In genomic region chr2:32009479-32010256, GRCh38 we compare ENCODE assay signal across 8 cellular contexts. TPM values are rescaled to one million over a fixed set of nuclear protein-coding genes. Genes with fewer than 3 reads are reported as not detected.
DNase-seq lines count a peak whose midpoint lies in the region; ATAC-seq and TF ChIP-seq lines count a peak whose summit lies in the region.

No MANE protein-coding gene starts in this region.

- no peaks in the 10 kb centered on the region for H3K9me3 ChIP-seq in AG04450 (ENCODE audit: control insufficient read depth, insufficient read depth, low read length)
- H3K9me3 ChIP-seq in SK-N-SH: no peaks in the 10 kb centered on the region

- peak overlapping the region; percentile 76 for H3K4me2 ChIP-seq in SK-N-SH

- no peaks in the 10 kb centered on the region for H3F3A ChIP-seq in SK-N-SH (replicated peaks; ENCODE audit: insufficient read depth)

- H3K36me3 Mint-ChIP-seq in activated naive CD8-positive, alpha-beta T cell treated with anti-CD3 and anti-CD28 coated beads, Interleukin-2, amount 50 U/mL, for 24 hours (ENCODE audit: low read depth): peaks cover 18% of the 10 kb centered on the region
- H3K36me3 Mint-ChIP-seq in progenitor cell of endocrine pancreas (ENCODE audit: insufficient read depth): peaks cover 3% of the 10 kb centered on the region

- H3K36me3 ChIP-seq in SK-N-SH (replicated peaks in 1 of 2; ENCODE audit: control insufficient read depth in 1 of 2, insufficient read depth in 2 of 2, low read length in 1 of 2): peaks cover 0 to 3% of the 10 kb centered on the region in 2 experiments

- no peak for TF ChIP-seq RAD21 in SK-N-SH (IDR thresholded peaks at IDR 0.05; ENCODE audit: low read length)

- TF ChIP-seq EP300 in SK-N-SH (IDR thresholded peaks at IDR 0.05; ENCODE audit: borderline replicate concordance in 1 of 2, low read depth in 1 of 2, low read length in 1 of 2): no peak

- H2AFZ ChIP-seq in SK-N-SH (ENCODE audit: low read depth): no peak overlapping the region

- peak overlapping the region; percentile 75 for H3K9ac ChIP-seq in SK-N-SH

- H3K9me3 Mint-ChIP-seq in activated naive CD8-positive, alpha-beta T cell treated with anti-CD3 and anti-CD28 coated beads, Interleukin-2, amount 50 U/mL, for 24 hours: peaks cover 4% of the 10 kb centered on the region
- H3K9me3 Mint-ChIP-seq in progenitor cell of endocrine pancreas (ENCODE audit: low read depth): no peaks in the 10 kb centered on the region

- no peaks in the 10 kb centered on the region for H3K27me3 ChIP-seq in AG04450 (ENCODE audit: control insufficient read depth, insufficient read depth, low read length)
- H3K27me3 ChIP-seq in SK-N-SH (ENCODE audit: insufficient read depth): no peaks in the 10 kb centered on the region

- intact Hi-C loops in left cardiac atrium (cut with DNase I): loop anchor here in 1 of 2 donors (5.0 kb wide), 1 partner anchor 53 kb away; the partner anchor contains the start of gene SPAST

- H3K4me3 ChIP-seq in AG04450 (ENCODE audit: low read depth, low read length): peak overlapping the region; percentile 84
- H3K4me3 ChIP-seq in SK-N-SH (ENCODE audit: low read depth in 2 of 2, low read length in 1 of 2): peak overlapping the region; percentile 88 to 92

- H3K27me3 Mint-ChIP-seq in activated naive CD8-positive, alpha-beta T cell treated with anti-CD3 and anti-CD28 coated beads, Interleukin-2, amount 50 U/mL, for 24 hours: no peaks in the 10 kb centered on the region
- H3K27me3 Mint-ChIP-seq in progenitor cell of endocrine pancreas: no peaks in the 10 kb centered on the region

- peak; percentile 13 for ATAC-seq in GM18868 (IDR thresholded peaks at IDR 0.05; ENCODE audit: unreplicated experiment)
- peak; percentile 15 for ATAC-seq in HG03066 (IDR thresholded peaks at IDR 0.05; ENCODE audit: low read depth, unreplicated experiment)
- ATAC-seq in activated naive CD8-positive, alpha-beta T cell treated with anti-CD3 and anti-CD28 coated beads, Interleukin-2, amount 50 U/mL, for 24 hours: peak; percentile 9
- ATAC-seq in left cardiac atrium: peak; percentile 12 to 14

- POLR2A ChIA-PET in AG04450 (lab: Yijun Ruan, JAX) (interaction anchor here (0.8 to 1.3 kb wide), 2 partner anchors 53 to 54 kb away, joined by 4 to 6 read pairs; partner anchors contain the start of gene SPAST), SK-N-SH (lab: Yijun Ruan, JAX) (interaction anchor here (0.6 to 1.2 kb wide), 3 partner anchors 30 to 173 kb away, joined by 3 to 6 read pairs (median 3); partner anchors contain the start of genes DPY30 and SLC30A6)

- peaks cover 0 to 8% of the 10 kb centered on the region in 2 experiments; a peak in 2 of 4 replicates for H3K4me1 ChIP-seq in SK-N-SH (ENCODE audit: control insufficient read depth in 1 of 2, insufficient read depth in 2 of 2, low read depth in 1 of 2, low read length in 1 of 2)

- no peaks in the 10 kb centered on the region for H3K9me2 ChIP-seq in SK-N-SH

- peaks cover 49% of the 10 kb centered on the region for H4K20me1 ChIP-seq in SK-N-SH (ENCODE audit: insufficient read depth)

- H3K27ac Mint-ChIP-seq in activated naive CD8-positive, alpha-beta T cell treated with anti-CD3 and anti-CD28 coated beads, Interleukin-2, amount 50 U/mL, for 24 hours: peak overlapping the region; percentile 96
- peak overlapping the region; percentile 97 for H3K27ac Mint-ChIP-seq in progenitor cell of endocrine pancreas

- peaks cover 50% of the 10 kb centered on the region for H3K4me1 Mint-ChIP-seq in activated naive CD8-positive, alpha-beta T cell treated with anti-CD3 and anti-CD28 coated beads, Interleukin-2, amount 50 U/mL, for 24 hours
- peaks cover 32% of the 10 kb centered on the region for H3K4me1 Mint-ChIP-seq in progenitor cell of endocrine pancreas (ENCODE audit: low read depth)

- TF ChIP-seq CTCF in AG04450 (IDR thresholded peaks at IDR 0.05; ENCODE audit: low read depth, low read length) (no peak), SK-N-SH (IDR thresholded peaks at IDR 0.05) (no peak), progenitor cell of endocrine pancreas (IDR thresholded peaks at IDR 0.05; ENCODE audit: unreplicated experiment) (no peak)

- WGBS in SK-N-SH (ENCODE audit: low lambda C conversion rate): 0% methylated on average over 44 of the region's 92 CpGs

- peaks cover 51% of the 10 kb centered on the region for H3K79me2 ChIP-seq in SK-N-SH (ENCODE audit: insufficient read depth)

- peak overlapping the region; percentile 39 for H3K27ac ChIP-seq in AG04450 (ENCODE audit: low read depth, low read length)
- peak overlapping the region; percentile 68 to 84 for H3K27ac ChIP-seq in SK-N-SH (ENCODE audit: low read depth in 2 of 2, low read length in 1 of 2)

- CTCF ChIA-PET in AG04450 (lab: Charles Lee) (no interaction called here), SK-N-SH (lab: Yijun Ruan, JAX) (interaction anchor here (1.5 kb wide), 1 partner anchor 34 kb away, joined by 4 read pairs; no protein-coding TSS in a partner anchor)

- H3K4me3 Mint-ChIP-seq in activated naive CD8-positive, alpha-beta T cell treated with anti-CD3 and anti-CD28 coated beads, Interleukin-2, amount 50 U/mL, for 24 hours: peak overlapping the region; percentile 96
- H3K4me3 Mint-ChIP-seq in progenitor cell of endocrine pancreas (ENCODE audit: low read depth): peak overlapping the region; percentile 95

- DNase-seq in AG04450 (ENCODE audit: low read depth, low spot score): no peak
- DNase-seq in SK-N-SH: peak; percentile 81
- peak; percentile 55 for DNase-seq in activated naive CD8-positive, alpha-beta T cell treated with anti-CD3 and anti-CD28 coated beads, Interleukin-2, amount 50 U/mL, for 24 hours
- DNase-seq in left cardiac atrium: peak; percentile 58
- DNase-seq in progenitor cell of endocrine pancreas (ENCODE audit: low spot score, unreplicated experiment): peak; percentile 26
- no peak for DNase-seq in NCI-H187 treated with DMSO at 0.1 percent for 48 hours (lab: John Stamatoyannopoulos, UW)

TF ChIP-seq in SK-N-SH, 30 proteins besides CTCF, POLR2A, EP300 and RAD21:
- 0 out of 2 replicates have a peak, but pooled peaks have one; percentile 27 for TF ChIP-seq POLR2AphosphoS5 (IDR thresholded peaks at IDR 0.05; ENCODE audit: low read depth, low read length)
- TF ChIP-seq YY1 (IDR thresholded peaks at IDR 0.05; ENCODE audit: low read depth): no peak
- peak; percentile 51; the same call in 1 of the 2 replicates for TF ChIP-seq MXI1 (IDR thresholded peaks at IDR 0.05; ENCODE audit: low read depth, low read length)

RNA-seq across cellular contexts. Expression of gene MEMO1, which starts 1.1 kb away (rescaled TPM):
- polyA plus RNA-seq in AG04450 (2011; rRNA removed) (54.7 and 64.5 TPM in 2 replicates), SK-N-SH (2012; rRNA removed) (54.3 and 66.7 TPM in 2 replicates)
- 39.8 and 48.3 TPM in 2 replicates for polyA minus RNA-seq in AG04450 (2011; rRNA and poly(A)+ RNA removed)
- 64.9 TPM in 2 replicates for polyA plus RNA-seq in SK-N-SH (2012; cell fraction: cytosol; rRNA removed)
- polyA plus RNA-seq in SK-N-SH (2012; cell fraction: nucleus; rRNA removed): 27.5 and 56.0 TPM in 2 replicates
- total RNA-seq in left cardiac atrium (10 to 100 TPM; 33.1 to 37.5 TPM), progenitor cell of endocrine pancreas (52.3 and 55.6 TPM in 2 replicates)

RNA-seq across cellular contexts. Expression of gene DPY30, which starts 29.9 kb away (rescaled TPM):
- 79.1 and 104 TPM in 2 replicates for polyA plus RNA-seq in AG04450 (2011; rRNA removed)
- 20.4 and 22.3 TPM in 2 replicates for polyA minus RNA-seq in AG04450 (2011; rRNA and poly(A)+ RNA removed)
- 130 and 155 TPM in 2 replicates for polyA plus RNA-seq in SK-N-SH (2012; rRNA removed)
- 174 and 220 TPM in 2 replicates for polyA plus RNA-seq in SK-N-SH (2012; cell fraction: cytosol; rRNA removed)
- polyA plus RNA-seq in SK-N-SH (2012; cell fraction: nucleus; rRNA removed): 35.9 and 39.7 TPM in 2 replicates
- 10 to 100 TPM; 37.3 to 39.9 TPM for total RNA-seq in left cardiac atrium
- 99.2 and 101 TPM in 2 replicates for total RNA-seq in progenitor cell of endocrine pancreas

RNA-seq across cellular contexts. Expression of gene SPAST, which starts 53.7 kb away (rescaled TPM):
- 12.6 and 17.4 TPM in 2 replicates for polyA plus RNA-seq in AG04450 (2011; rRNA removed)
- 8.5 and 16.7 TPM in 2 replicates for polyA minus RNA-seq in AG04450 (2011; rRNA and poly(A)+ RNA removed)
- polyA plus RNA-seq in SK-N-SH (2012; rRNA removed): 6.1 and 6.8 TPM in 2 replicates
- polyA plus RNA-seq in SK-N-SH (2012; cell fraction: cytosol; rRNA removed): 10.6 and 12.7 TPM in 2 replicates
- polyA plus RNA-seq in SK-N-SH (2012; cell fraction: nucleus; rRNA removed): 3.1 and 4.9 TPM in 2 replicates
- 1 to 10 TPM; 8.0 to 9.2 TPM for total RNA-seq in left cardiac atrium
- total RNA-seq in progenitor cell of endocrine pancreas: 36.0 and 36.8 TPM in 2 replicates

Comparison
In these comparisons a context has a peak if more than half of its experiments do, and no peak if none do; other contexts are left out.
1. DNase-seq: peak in SK-N-SH (single experiment), activated naive CD8-positive, alpha-beta T cell treated with anti-CD3 and anti-CD28 coated beads, Interleukin-2, amount 50 U/mL, for 24 hours (single experiment), left cardiac atrium (single experiment) and progenitor cell of endocrine pancreas (single experiment); none in AG04450 (single experiment) and NCI-H187 treated with DMSO at 0.1 percent for 48 hours (single experiment).
2. Peak in every context shown above with its lines, with median percentiles within 50 percentile points of each other: ATAC-seq.